Comparison of ENCODE assay signal across 8 cellular contexts in genomic region chr5:116575635-116576042, GRCh38. TPM values are rescaled to one million over a fixed set of nuclear protein-coding genes. Genes with fewer than 3 reads are reported as not detected.
DNase-seq lines count a peak whose midpoint lies in the region; ATAC-seq, FAIRE-seq and TF ChIP-seq lines count a peak whose summit lies in the region.

No MANE protein-coding gene starts in this region.

- intact Hi-C loops in left lung (cut with DNase I): no loop called here
- intact Hi-C loops in thyroid gland (cut with DNase I): loop anchor here (5.0 kb wide), 1 partner anchor 372 kb away; no protein-coding TSS in a partner anchor

- peak overlapping the region; percentile 52 for H3K4me3 ChIP-seq in A549
- H3K4me3 ChIP-seq in H7 (ENCODE audit: insufficient read depth, low read depth, low read length): peak overlapping the region; percentile 99
- H3K4me3 ChIP-seq in left lung: peak overlapping the region; percentile 45 to 51
- H3K4me3 ChIP-seq in thyroid gland (replicated peaks in 1 of 3): peak overlapping the region; percentile 19 to 59 (median 57)

- H3K4me1 ChIP-seq in A549: peaks cover 40% of the 10 kb centered on the region
- peaks cover 13 to 41% of the 10 kb centered on the region in 2 donors for H3K4me1 ChIP-seq in left lung
- no peaks in the 10 kb centered on the region for H3K4me1 ChIP-seq in thyroid gland

- TF ChIP-seq RAD21 in A549 (conservative IDR thresholded peaks at IDR 0.05 in 1 of 2, IDR thresholded peaks at IDR 0.05 in 1 of 2): no peak

- CTCF ChIA-PET in A549 (lab: Yijun Ruan, JAX): interaction anchor here (0.7 to 2.2 kb wide), 6 partner anchors 15 to 39 kb away, joined by 3 to 8 read pairs (median 4); no protein-coding TSS in a partner anchor

- peaks cover 0 to 10% (median 3%) of the 10 kb centered on the region in 5 experiments for H3K9me3 Mint-ChIP-seq in brain

- H3K9me3 ChIP-seq in A549 (0 out of 3 replicates have a peak, but pooled peaks cover 2% of the 10 kb centered on the region), left lung (no peaks in the 10 kb centered on the region), thyroid gland (no peaks in the 10 kb centered on the region)

- POLR2A ChIA-PET in A549 (lab: Yijun Ruan, JAX): no interaction called here

- TF ChIP-seq EP300 in A549 (IDR thresholded peaks at IDR 0.05): no peak

- H3K36me3 ChIP-seq in H7 (replicated peaks; ENCODE audit: control insufficient read depth, insufficient read depth, low read length) (peaks cover 6% of the 10 kb centered on the region; the same call in 1 of the 2 replicates), left lung (no peaks in the 10 kb centered on the region), thyroid gland (no peaks in the 10 kb centered on the region)

- H3K36me3 Mint-ChIP-seq in brain: no peaks in the 10 kb centered on the region

- peaks cover 18% of the 10 kb centered on the region for H3K4me1 Mint-ChIP-seq in brain

- DNase-seq in A549 (ENCODE audit: low read depth in 1 of 2, low spot score in 1 of 2) (no peak), H7 (peak; percentile 56), left lung (peak in 1 of 2 donors; percentile 50), thyroid gland (peak; percentile 55 to 65)

- peak overlapping the region; percentile 95 to 99 (median 98) for H3K4me3 Mint-ChIP-seq in brain

- WGBS in A549 (ENCODE audit: missing lambda C conversion rate): 6% methylated on average over 19 of the region's 21 CpGs
- 0 to 2% methylated on average over 20 to 21 of the region's 21 CpGs for WGBS in thyroid gland, 2 donors

- peak overlapping the region; percentile 99 for H3K4me2 ChIP-seq in A549

- ATAC-seq in A549: no peak
- ATAC-seq in left lung: peak; percentile 5
- no peak for ATAC-seq in GM19023 (IDR thresholded peaks at IDR 0.05; ENCODE audit: unreplicated experiment)
- no peak for ATAC-seq in HG02981 (IDR thresholded peaks at IDR 0.05; ENCODE audit: unreplicated experiment)
- no peak for ATAC-seq in HG02759 (IDR thresholded peaks at IDR 0.05; ENCODE audit: unreplicated experiment)

- TF ChIP-seq CTCF in A549 (IDR thresholded peaks at IDR 0.05) (no peak), brain (conservative IDR thresholded peaks at IDR 0.05) (no peak), left lung (IDR thresholded peaks at IDR 0.05) (no peak), thyroid gland (IDR thresholded peaks at IDR 0.05) (no peak)

- FAIRE-seq in A549 (lab: Jason Lieb, UNC): no peak

- TF ChIP-seq POLR2A in A549 (IDR thresholded peaks at IDR 0.05; ENCODE audit: low read length) (no peak), thyroid gland (IDR thresholded peaks at IDR 0.05) (peak in 1 of 2 donors; percentile 14)

- H3K27me3 ChIP-seq in H7 (ENCODE audit: control insufficient read depth, insufficient read depth, low read length): no peaks in the 10 kb centered on the region
- peaks cover 40 to 78% of the 10 kb centered on the region in 2 donors for H3K27me3 ChIP-seq in left lung
- H3K27me3 ChIP-seq in thyroid gland: no peaks in the 10 kb centered on the region

- H3K27ac Mint-ChIP-seq in brain: peak overlapping the region; percentile 94 to 99 (median 97)

- peaks cover 23% of the 10 kb centered on the region for H3K27me3 Mint-ChIP-seq in brain

- H3K27ac ChIP-seq in A549: no peak overlapping the region
- H3K27ac ChIP-seq in left lung: peak overlapping the region in 1 of 2 donors; percentile 78
- H3K27ac ChIP-seq in thyroid gland: peak overlapping the region; percentile 63 to 71 (median 70)

TF ChIP-seq in A549, 52 proteins besides CTCF, POLR2A, EP300 and RAD21:
- TF ChIP-seq ZSCAN20 (CRISPR knock-in tag; IDR thresholded peaks at IDR 0.05): no peak
- no peak for TF ChIP-seq MYC (IDR thresholded peaks at IDR 0.05; ENCODE audit: borderline replicate concordance, low read length)
- no peak for TF ChIP-seq MAZ (IDR thresholded peaks at IDR 0.05; ENCODE audit: borderline replicate concordance, low read depth, low read length)
- TF ChIP-seq ATOH8 (CRISPR knock-in tag; IDR thresholded peaks at IDR 0.05; ENCODE audit: low read depth): no peak
- no peak for TF ChIP-seq TFCP2L1 (CRISPR knock-in tag; IDR thresholded peaks at IDR 0.05)
- no peak for TF ChIP-seq GATA3 (IDR thresholded peaks at IDR 0.05; ENCODE audit: borderline replicate concordance)
- no peak for TF ChIP-seq MAFK (IDR thresholded peaks at IDR 0.05; ENCODE audit: partially characterized antibody)
- no peak for TF ChIP-seq ELK1 (IDR thresholded peaks at IDR 0.05; ENCODE audit: low read depth, low read length)

RNA-seq across cellular contexts. Expression of gene SEMA6A, which starts 1.0 kb away (rescaled TPM):
- polyA plus RNA-seq in A549 (2011; rRNA removed) (0.01 TPM in 1 of 2 replicates, not detected in the other), A549 (2017; fragmentation: RNase III; extraction: RNeasy Plus Mini Kit Qiagen cat#74134 plus additional on column Dnase treatment) (not detected in 3 replicates), brain (ENCODE audit: insufficient read depth, low read depth, low replicate concordance) (34.2 TPM)
- not detected in 2 replicates for polyA plus RNA-seq in A549 (2012; cell fraction: cytosol; rRNA removed)
- not detected in 2 replicates for polyA plus RNA-seq in A549 (2012; cell fraction: nucleus; rRNA removed)
- not detected in 2 replicates for polyA minus RNA-seq in A549 (2011; rRNA and poly(A)+ RNA removed)
- 207 and 294 TPM in 2 replicates for total RNA-seq in H7 (2014; rRNA removed; shearing (Covaris generic))
- total RNA-seq in left lung (10 to 100 TPM; 15.3 to 24.8 TPM), thyroid gland (10 to 100 TPM; 27.6 to 37.9 (median 30.4) TPM)

Comparison
In these comparisons a context has a peak if more than half of its experiments do, and no peak if none do; other contexts are left out.
1. DNase-seq: peak in H7 (single experiment) and thyroid gland (2 of 2); none in A549 (0 of 2).
2. H3K27ac ChIP-seq: peak in thyroid gland (3 of 3); none in A549 (0 of 2).
3. H3K4me3 ChIP-seq: peak in every context shown above with its lines; median percentile 99 in H7; 57 in thyroid gland; 52 in A549; 48 in left lung.